In genomic region chr9:133640160-133640559, GRCh38 we compare ENCODE assay signal across 10 cellular contexts. TPM values are rescaled to one million over a fixed set of nuclear protein-coding genes. Genes with fewer than 3 reads are reported as not detected.
"Had no signal": no experiment of that assay in that cellular context is flagged by ENCODE, and none has a peak within 500 bp of the region (broad histone marks: within the 10 kb centered on the region; RNA-seq: fewer than 3 reads in every experiment).

No MANE protein-coding gene starts in this region.

- H3K4me3 Mint-ChIP-seq: IgD-negative memory B cell had no signal

- H3K27ac Mint-ChIP-seq: IgD-negative memory B cell had no signal

- H3K27ac ChIP-seq: GM23248, KMS-11 had no signal

- H2AFZ ChIP-seq: GM23248 had no signal

- H3K4me3 ChIP-seq: GM23248 had no signal

- H3K9ac ChIP-seq: GM23248, KMS-11 had no signal

- H3K36me3 Mint-ChIP-seq: IgD-negative memory B cell had no signal

- DNase-seq: GM23248, GOT3, H7, HCEC 1CT, KBM-7 had no signal

- H3K4me2 ChIP-seq: KMS-11 had no signal

- H3K9me3 Mint-ChIP-seq: IgD-negative memory B cell had no signal

- FAIRE-seq: HTR-8/SVneo had no signal

RNA-seq across cellular contexts. Expression of gene DBH, which starts 4.0 kb away (rescaled TPM):
- total RNA-seq: GM23248, H4, HT-29 had no signal
- polyA plus RNA-seq: GM23248, IgD-negative memory B cell had no signal

RNA-seq across cellular contexts. Expression of gene FAM163B, which starts 31.0 kb away (rescaled TPM):
- total RNA-seq: GM23248, H4, HT-29 had no signal
- polyA plus RNA-seq: GM23248, IgD-negative memory B cell had no signal
